In the genomic region with DNA sequence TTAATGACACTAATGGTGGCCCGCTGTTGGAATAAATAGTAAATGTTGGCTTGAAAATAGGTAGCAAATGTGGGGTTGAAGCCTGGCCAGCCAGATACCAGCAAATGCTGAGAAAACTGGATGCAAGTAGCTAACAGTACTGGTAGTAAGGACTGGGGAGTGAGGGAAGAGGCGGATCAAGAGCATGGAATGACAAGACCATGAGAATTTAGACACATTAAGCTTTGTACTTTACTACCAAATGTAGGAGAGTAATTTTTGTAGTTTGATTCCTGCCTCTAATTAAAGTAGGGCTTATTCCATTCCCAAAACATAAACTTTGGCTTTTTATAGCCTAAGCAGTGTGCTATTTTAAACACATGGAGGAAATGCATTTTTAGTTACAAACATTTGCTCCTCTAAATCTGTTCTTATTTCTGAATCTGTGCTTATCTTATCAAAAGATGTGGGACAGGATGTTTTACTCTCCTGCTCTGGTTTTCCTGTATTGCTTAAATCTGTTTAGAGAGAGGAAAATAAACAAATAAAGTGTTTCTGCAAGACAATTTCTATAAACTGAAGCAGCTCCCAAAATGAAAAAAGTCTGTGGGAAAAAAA, we compare ENCODE assay signal across 24 cellular contexts. TPM values are rescaled to one million over a fixed set of nuclear protein-coding genes. Genes with fewer than 3 reads are reported as not detected.
DNase-seq lines count a peak whose midpoint lies in the region; ATAC-seq and TF ChIP-seq lines count a peak whose summit lies in the region.
"Had no signal": no experiment of that assay in that cellular context is flagged by ENCODE, and none has a peak within 500 bp of the region (broad histone marks: within the 10 kb centered on the region; RNA-seq: fewer than 3 reads in every experiment).

No MANE protein-coding gene starts in this region.

- H3K27me3 Mint-ChIP-seq in CD4-positive, alpha-beta memory T cell, result no peaks in the 10 kb centered on the region
- H3K27me3 Mint-ChIP-seq: activated CD8-positive, alpha-beta T cell treated with anti-CD3 and anti-CD28 coated beads for 36 hours; CD4-positive, alpha-beta T cell had no signal

- H3K4me1 Mint-ChIP-seq in CD4-positive, alpha-beta memory T cell, result peaks cover 5 to 20% (median 14%) of the 10 kb centered on the region in 4 donors
- H3K4me1 Mint-ChIP-seq: naive thymus-derived CD8-positive, alpha-beta T cell had no signal

- no peak overlapping the region for H3K4me3 ChIP-seq in BLaER1
- H3K4me3 ChIP-seq in CD4-positive, alpha-beta memory T cell (ENCODE audit: low read length in 2 of 2), result no peak overlapping the region
- no peak overlapping the region for H3K4me3 ChIP-seq in coronary artery
- no peak overlapping the region for H3K4me3 ChIP-seq in smooth muscle cell
- H3K4me3 ChIP-seq: K562, spleen, suprapubic skin had no signal

- peaks cover 17% of the 10 kb centered on the region for H3K79me2 ChIP-seq in smooth muscle cell (ENCODE audit: low read depth)

- no peaks in the 10 kb centered on the region for H3K27me3 ChIP-seq in BLaER1
- no peaks in the 10 kb centered on the region for H3K27me3 ChIP-seq in CD4-positive, alpha-beta memory T cell (ENCODE audit: insufficient read depth, low read length)
- no peaks in the 10 kb centered on the region for H3K27me3 ChIP-seq in smooth muscle cell (ENCODE audit: low read depth)
- H3K27me3 ChIP-seq: suprapubic skin had no signal

- TF ChIP-seq CTCF in coronary artery (IDR thresholded peaks at IDR 0.05) (no peak), smooth muscle cell (IDR thresholded peaks at IDR 0.05; ENCODE audit: borderline replicate concordance, insufficient read depth, poor library complexity, severe bottlenecking) (no peak)

- H3K9me3 Mint-ChIP-seq in CD4-positive, alpha-beta memory T cell, result no peaks in the 10 kb centered on the region
- H3K9me3 Mint-ChIP-seq: activated CD8-positive, alpha-beta T cell treated with anti-CD3 and anti-CD28 coated beads for 36 hours; CD4-positive, alpha-beta T cell; naive thymus-derived CD8-positive, alpha-beta T cell; stimulated activated effector memory CD8-positive, alpha-beta T cell treated with anti-CD3 and anti-CD28 coated beads, Interleukin-12 subunit alpha, Interleukin-12 subunit beta, amount 100 ng/mL, for 72 hours had no signal

- no peak for ATAC-seq in GM19023 (IDR thresholded peaks at IDR 0.05; ENCODE audit: unreplicated experiment)
- ATAC-seq: activated CD8-positive, alpha-beta T cell treated with anti-CD3 and anti-CD28 coated beads for 36 hours; K562; naive thymus-derived CD8-positive, alpha-beta T cell; stimulated activated effector memory CD8-positive, alpha-beta T cell treated with anti-CD3 and anti-CD28 coated beads, Interleukin-12 subunit alpha, Interleukin-12 subunit beta, amount 100 ng/mL, for 72 hours had no signal

- H3K36me3 ChIP-seq in BLaER1 (peaks cover 60% of the 10 kb centered on the region), smooth muscle cell (ENCODE audit: low read depth) (peaks cover 6% of the 10 kb centered on the region)
- H3K36me3 ChIP-seq in CD4-positive, alpha-beta memory T cell (ENCODE audit: insufficient read depth, low read length), result peaks cover 13% of the 10 kb centered on the region

- H4K20me1 ChIP-seq in BLaER1 (peaks cover 22% of the 10 kb centered on the region; the same call in 1 of the 2 replicates), smooth muscle cell (ENCODE audit: low read depth) (peaks cover 8% of the 10 kb centered on the region)

- H3K4me3 Mint-ChIP-seq in CD4-positive, alpha-beta memory T cell, result no peak overlapping the region
- H3K4me3 Mint-ChIP-seq: activated CD8-positive, alpha-beta T cell treated with anti-CD3 and anti-CD28 coated beads for 36 hours; CD4-positive, alpha-beta T cell; naive thymus-derived CD8-positive, alpha-beta T cell; stimulated activated effector memory CD8-positive, alpha-beta T cell treated with anti-CD3 and anti-CD28 coated beads, Interleukin-12 subunit alpha, Interleukin-12 subunit beta, amount 100 ng/mL, for 72 hours had no signal

- peaks cover 23% of the 10 kb centered on the region for H3F3A ChIP-seq in smooth muscle cell (ENCODE audit: low read depth)

- H2AFZ ChIP-seq in smooth muscle cell (ENCODE audit: low read depth), result no peak overlapping the region

- H3K9me3 ChIP-seq in BLaER1 (no peaks in the 10 kb centered on the region), smooth muscle cell (replicated peaks; ENCODE audit: low read depth) (no peaks in the 10 kb centered on the region)
- H3K9me3 ChIP-seq in CD4-positive, alpha-beta memory T cell (ENCODE audit: control insufficient read depth in 1 of 2, low read length in 2 of 2), result no peaks in the 10 kb centered on the region
- H3K9me3 ChIP-seq: spleen, suprapubic skin had no signal

- WGBS in smooth muscle cell (ENCODE audit: low lambda C conversion rate), result 73% methylated on average over 2 of the region's 2 CpGs

- H3K27ac ChIP-seq in BLaER1 (no peak overlapping the region), coronary artery (peak overlapping the region; percentile 61 to 83), smooth muscle cell (ENCODE audit: low read depth) (peak overlapping the region; percentile 59)
- no peak overlapping the region for H3K27ac ChIP-seq in CD4-positive, alpha-beta memory T cell (ENCODE audit: low read depth, low read length)
- H3K27ac ChIP-seq: suprapubic skin had no signal

- DNase-seq in CD4-positive, alpha-beta memory T cell, result no peak
- no peak for DNase-seq in coronary artery (ENCODE audit: low spot score)
- no peak for DNase-seq in smooth muscle cell (lab: John Stamatoyannopoulos, UW; ENCODE audit: unreplicated experiment)
- no peak for DNase-seq in GF-D8 (lab: John Stamatoyannopoulos, UW)
- no peak for DNase-seq in HCEC 1CT
- no peak for DNase-seq in COR-L47 (lab: John Stamatoyannopoulos, UW)
- DNase-seq: activated CD4-positive, CD25-positive, alpha-beta regulatory T cell treated with anti-CD3 and anti-CD28 coated beads, Interleukin-2, amount 50 U/mL, for 72 hours; activated CD8-positive, alpha-beta T cell treated with anti-CD3 and anti-CD28 coated beads for 36 hours; activated effector memory CD4-positive, alpha-beta T cell treated with Interleukin-2 at 50 U/mL for 16 hours; CD4-positive, alpha-beta T cell; cortex of kidney; MM.1S; naive thymus-derived CD8-positive, alpha-beta T cell; NCI-H1417; NCI-H2107; SHP77 treated with DMSO at 0.1 percent for 48 hours; spleen; stimulated activated CD4-positive, alpha-beta T cell treated with anti-CD3 and anti-CD28 coated beads, Interleukin-2, amount 100 ng/mL, for 48 hours; T-helper 1 cell had no signal

- peaks cover 21% of the 10 kb centered on the region for H3K4me1 ChIP-seq in BLaER1
- no peaks in the 10 kb centered on the region for H3K4me1 ChIP-seq in CD4-positive, alpha-beta memory T cell (ENCODE audit: insufficient read depth, low read length)
- peaks cover 4% of the 10 kb centered on the region for H3K4me1 ChIP-seq in smooth muscle cell (ENCODE audit: low read depth)
- H3K4me1 ChIP-seq: suprapubic skin had no signal

- H3K36me3 Mint-ChIP-seq in CD4-positive, alpha-beta memory T cell, result peaks cover 20 to 37% of the 10 kb centered on the region in 2 donors

- intact Hi-C loops in CD4-positive, alpha-beta memory T cell (cut with micrococcal nuclease), result no loop called here

- peak overlapping the region; percentile 43 for H3K4me2 ChIP-seq in BLaER1
- H3K4me2 ChIP-seq in smooth muscle cell, result peak overlapping the region; percentile 37

- POLR2A ChIA-PET in CD4-positive, alpha-beta memory T cell (lab: Charles Lee; ENCODE audit: partially characterized antibody), result interaction anchor here (0.7 kb wide), 1 partner anchor 16 kb away, joined by 3 read pairs; no protein-coding TSS in a partner anchor

- CTCF ChIA-PET in CD4-positive, alpha-beta memory T cell (lab: Charles Lee; ENCODE audit: partially characterized antibody), result interaction anchor here (1.5 to 6.6 kb wide), 5 partner anchors 10 to 190 kb away, joined by 3 to 60 read pairs (median 17); no protein-coding TSS in a partner anchor

- no peak overlapping the region for H3K9ac ChIP-seq in BLaER1
- H3K9ac ChIP-seq in smooth muscle cell (ENCODE audit: low read depth), result peak overlapping the region; percentile 8

- peak overlapping the region in 4 of 7 donors; percentile 24 to 75 (median 33) for H3K27ac Mint-ChIP-seq in CD4-positive, alpha-beta memory T cell
- H3K27ac Mint-ChIP-seq: activated CD8-positive, alpha-beta T cell treated with anti-CD3 and anti-CD28 coated beads for 36 hours; CD4-positive, alpha-beta T cell; stimulated activated effector memory CD8-positive, alpha-beta T cell treated with anti-CD3 and anti-CD28 coated beads, Interleukin-12 subunit alpha, Interleukin-12 subunit beta, amount 100 ng/mL, for 72 hours had no signal

RNA-seq across cellular contexts. Expression of gene CFDP1, which starts 44.1 kb away (rescaled TPM):
- 10 to 100 TPM; 41.8 to 42.4 TPM for total RNA-seq in CD4-positive, alpha-beta memory T cell
- 10 to 100 TPM; 37.1 to 42.0 TPM for polyA plus RNA-seq in CD4-positive, alpha-beta memory T cell
- total RNA-seq in smooth muscle cell, result 59.0 and 87.3 TPM in 2 replicates
- 81.5 and 91.0 TPM in 2 replicates for polyA plus RNA-seq in smooth muscle cell

Comparison
In these comparisons a context has a peak if more than half of its experiments do, and no peak if none do; other contexts are left out.
1. H3K27ac ChIP-seq: peak in coronary artery (2 of 2) and smooth muscle cell (single experiment); none in BLaER1 (single experiment) and CD4-positive, alpha-beta memory T cell (single experiment).